8 cellular contexts compared by ENCODE assay signal in the genomic region with DNA sequence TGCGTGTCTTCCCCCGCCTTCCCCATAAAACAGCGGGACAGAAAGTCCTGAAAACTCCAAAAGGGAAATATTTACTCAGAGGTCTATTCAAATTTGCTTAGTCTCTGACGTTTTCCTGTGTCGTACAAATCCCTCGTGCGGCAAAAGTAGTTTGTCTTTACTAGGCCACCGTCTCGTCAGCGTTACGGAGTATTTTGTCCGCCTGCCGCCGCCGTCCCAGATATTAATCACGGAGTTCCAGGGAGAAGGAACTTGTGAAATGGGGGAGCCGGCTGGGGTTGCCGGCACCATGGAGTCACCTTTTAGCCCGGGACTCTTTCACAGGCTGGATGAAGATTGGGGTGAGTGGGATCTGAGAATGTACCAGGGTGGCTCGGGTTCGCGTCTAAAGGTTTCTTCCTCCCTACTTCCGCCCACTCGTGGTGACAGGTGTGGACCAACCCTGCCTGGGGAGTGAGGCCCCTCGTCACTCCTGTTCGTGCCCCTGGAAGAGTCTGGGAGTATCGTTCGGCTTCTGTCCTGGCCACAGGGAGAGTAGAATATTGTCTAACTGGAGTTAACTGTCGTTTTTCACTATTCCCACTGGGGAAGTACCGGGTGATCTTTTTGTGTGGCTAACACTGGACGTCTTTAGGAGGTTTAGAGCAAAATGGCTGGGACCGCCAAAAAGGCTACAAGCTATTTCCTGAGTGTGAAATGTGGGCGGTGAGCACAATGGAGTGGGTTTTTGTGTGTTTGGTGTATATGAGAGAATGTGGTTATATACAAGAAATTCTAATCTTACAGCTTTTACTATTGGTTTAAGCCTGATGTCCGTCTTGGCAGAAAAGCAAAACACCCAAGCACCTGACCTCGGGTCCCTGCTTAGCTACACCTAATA. TPM values are rescaled to one million over a fixed set of nuclear protein-coding genes. Genes with fewer than 3 reads are reported as not detected.
DNase-seq lines count a peak whose midpoint lies in the region; ATAC-seq and TF ChIP-seq lines count a peak whose summit lies in the region.

Gene ATF6, plus strand, starts transcription at position 219 of the 880 bp plus-strand sequence. Its CDS starts 41 bp downstream, at position 260.

- in situ Hi-C loops in GM13976 (cut with MboI; ENCODE audit: low sequenced_read_pairs, unreplicated experiment): no loop called here
- in situ Hi-C loops in astrocyte of the cerebellum (cut with HindIII; ENCODE audit: low sequenced_read_pairs): no loop called here

- peak; percentile 80 for DNase-seq in GM13976 (ENCODE audit: low spot score)
- peak; percentile 70 to 89 for DNase-seq in NCI-H1930 (lab: John Stamatoyannopoulos, UW)
- peak; percentile 62 for DNase-seq in T-helper 22 cell (ENCODE audit: low read depth)
- DNase-seq in astrocyte of the cerebellum (ENCODE audit: low read depth): peak; percentile 87
- DNase-seq in hepatocyte (ENCODE audit: low spot score): peak; percentile 92
- DNase-seq in retina: peak; percentile 94

- H4K20me1 ChIP-seq in hepatocyte (ENCODE audit: insufficient read depth, poor library complexity, severe bottlenecking): no peaks in the 10 kb centered on the region

- peak within 1 kb of the TSS; percentile 77 for H3K4me2 ChIP-seq in hepatocyte

- peak within 1 kb of the TSS; percentile 60 for H2AFZ ChIP-seq in hepatocyte

- under 1% methylated on average over 35 of the region's 35 CpGs for WGBS in hepatocyte (ENCODE audit: low lambda C conversion rate, missing lambda C conversion rate)

- H3K4me1 ChIP-seq in hepatocyte (ENCODE audit: insufficient read depth): peaks cover 6% of the 10 kb centered on the region

- no peaks in the 10 kb centered on the region for H3K36me3 ChIP-seq in hepatocyte (replicated peaks; ENCODE audit: insufficient read depth, low read depth)

- peaks cover 48% of the 10 kb centered on the region for H3K79me2 ChIP-seq in hepatocyte

- H3K4me3 ChIP-seq in astrocyte of the cerebellum (ENCODE audit: low read depth, low read length): peak within 1 kb of the TSS; percentile 91
- H3K4me3 ChIP-seq in hepatocyte: peak within 1 kb of the TSS; percentile 44

- H3K9me3 ChIP-seq in hepatocyte (ENCODE audit: low read depth): no peaks in the 10 kb centered on the region

- H3K27me3 ChIP-seq in hepatocyte: no peaks in the 10 kb centered on the region

- no peak for TF ChIP-seq CTCF in GM13976 (IDR thresholded peaks at IDR 0.05; ENCODE audit: borderline replicate concordance, control extremely low read depth, extremely low read depth, insufficient read depth, missing control alignments)
- TF ChIP-seq CTCF in astrocyte of the cerebellum (IDR thresholded peaks at IDR 0.05; ENCODE audit: low read depth, low read length, missing control alignments): no peak
- no peak for TF ChIP-seq CTCF in hepatocyte (IDR thresholded peaks at IDR 0.05; ENCODE audit: poor library complexity)

- peak within 1 kb of the TSS; percentile 87 for H3K27ac ChIP-seq in hepatocyte

- H3K9me2 ChIP-seq in hepatocyte (replicated peaks; ENCODE audit: insufficient read depth): no peaks in the 10 kb centered on the region

- ATAC-seq in HG02938 (IDR thresholded peaks at IDR 0.05; ENCODE audit: unreplicated experiment) (peak; percentile 55), HG03469 (IDR thresholded peaks at IDR 0.05; ENCODE audit: unreplicated experiment) (no peak)

RNA-seq across cellular contexts. Expression of gene ATF6, which starts in this region (rescaled TPM):
- total RNA-seq in hepatocyte: 27.8 and 29.8 TPM in 2 replicates
- polyA plus RNA-seq in hepatocyte: 13.4 and 15.3 TPM in 2 replicates
